23 cellular contexts compared by ENCODE assay signal in genomic region chr15:76982756-76983155, GRCh38. TPM values are rescaled to one million over a fixed set of nuclear protein-coding genes. Genes with fewer than 3 reads are reported as not detected.
"Had no signal": no experiment of that assay in that cellular context is flagged by ENCODE, and none has a peak within 500 bp of the region (broad histone marks: within the 10 kb centered on the region; RNA-seq: fewer than 3 reads in every experiment).

No MANE protein-coding gene starts in this region.

- H3K4me3 Mint-ChIP-seq: activated B cell treated with CpG ODN at 0.5 μM for 24 hours; activated naive CD4-positive, alpha-beta T cell treated with anti-CD3 and anti-CD28 coated beads, Interleukin-2, amount 50 U/mL, for 24 hours; activated naive CD8-positive, alpha-beta T cell treated with anti-CD3 and anti-CD28 coated beads, Interleukin-2, amount 50 U/mL, for 24 hours; naive thymus-derived CD8-positive, alpha-beta T cell; stimulated activated naive CD8-positive, alpha-beta T cell treated with anti-CD3 and anti-CD28 coated beads, Interleukin-15, amount 100 ng/mL, for 72 hours had no signal

- H3K9me3 ChIP-seq: ovary, right lobe of liver, upper lobe of right lung had no signal

- DNase-seq: activated B cell treated with CpG ODN at 0.5 μM for 24 hours; activated CD4-positive, alpha-beta T cell treated with anti-CD3 and anti-CD28 coated beads, Interleukin-2, amount 50 U/mL, for 4 hours; activated naive CD8-positive, alpha-beta T cell treated with anti-CD3 and anti-CD28 coated beads, Interleukin-2, amount 50 U/mL, for 24 hours; activated T-cell treated with anti-CD3 and anti-CD28 coated beads, Interleukin-2, amount 50 U/mL, for 48 hours; cortex of kidney; foreskin fibroblast; heart right ventricle; naive thymus-derived CD8-positive, alpha-beta T cell; ovary; right lobe of liver; stimulated activated CD4-positive, alpha-beta T cell treated with anti-CD3 and anti-CD28 coated beads, Interleukin-12 subunit alpha, Interleukin-12 subunit beta, amount 100 ng/mL, for 4 hours; stimulated activated CD4-positive, alpha-beta T cell treated with anti-CD3 and anti-CD28 coated beads, Interleukin-4, amount 100 ng/mL, for 1 hour; stimulated activated naive CD8-positive, alpha-beta T cell treated with anti-CD3 and anti-CD28 coated beads, Interleukin-15, amount 100 ng/mL, for 72 hours; upper lobe of right lung had no signal

- H3K36me3 ChIP-seq: heart right ventricle, ovary, right lobe of liver, upper lobe of right lung had no signal

- H3K27me3 ChIP-seq: heart right ventricle, ovary, right lobe of liver, upper lobe of right lung had no signal

- H3K4me3 ChIP-seq: heart right ventricle, ovary, right lobe of liver, skin epidermis, upper lobe of right lung had no signal

- ATAC-seq: activated naive CD8-positive, alpha-beta T cell treated with anti-CD3 and anti-CD28 coated beads, Interleukin-2, amount 50 U/mL, for 24 hours; esophagus mucosa; naive thymus-derived CD8-positive, alpha-beta T cell; stimulated activated naive CD8-positive, alpha-beta T cell treated with anti-CD3 and anti-CD28 coated beads, Interleukin-15, amount 100 ng/mL, for 72 hours had no signal

- H3K27ac Mint-ChIP-seq: activated B cell treated with CpG ODN at 0.5 μM for 24 hours; activated naive CD4-positive, alpha-beta T cell treated with anti-CD3 and anti-CD28 coated beads, Interleukin-2, amount 50 U/mL, for 24 hours; activated naive CD8-positive, alpha-beta T cell treated with anti-CD3 and anti-CD28 coated beads, Interleukin-2, amount 50 U/mL, for 24 hours; activated T-helper 2 cell treated with anti-CD3 and anti-CD28 coated beads, Interferon-gamma antibody, Interleukin-2, Interleukin-4, amounts not matched to agents 10 μg/mL and 5 μg/mL and 100 μg/mL, durations not matched to agents 14 hours and 24 hours and 36 hours; progenitor cell of endocrine pancreas had no signal

- H3K4me1 ChIP-seq: right lobe of liver, upper lobe of right lung had no signal

- H3K36me3 Mint-ChIP-seq: activated naive CD4-positive, alpha-beta T cell treated with anti-CD3 and anti-CD28 coated beads, Interleukin-2, amount 50 U/mL, for 24 hours had no signal

- H3K27ac ChIP-seq: ovary, right lobe of liver, upper lobe of right lung had no signal

- H3K27me3 Mint-ChIP-seq: activated naive CD4-positive, alpha-beta T cell treated with anti-CD3 and anti-CD28 coated beads, Interleukin-2, amount 50 U/mL, for 24 hours; activated naive CD8-positive, alpha-beta T cell treated with anti-CD3 and anti-CD28 coated beads, Interleukin-2, amount 50 U/mL, for 24 hours; naive thymus-derived CD8-positive, alpha-beta T cell; progenitor cell of endocrine pancreas; stimulated activated naive CD8-positive, alpha-beta T cell treated with anti-CD3 and anti-CD28 coated beads, Interleukin-15, amount 100 ng/mL, for 72 hours had no signal

- H3K9me3 Mint-ChIP-seq: activated B cell treated with CpG ODN at 0.5 μM for 24 hours; activated naive CD4-positive, alpha-beta T cell treated with anti-CD3 and anti-CD28 coated beads, Interleukin-2, amount 50 U/mL, for 24 hours; activated T-helper 2 cell treated with anti-CD3 and anti-CD28 coated beads, Interferon-gamma antibody, Interleukin-2, Interleukin-4, amounts not matched to agents 10 μg/mL and 5 μg/mL and 100 μg/mL, durations not matched to agents 14 hours and 24 hours and 36 hours; naive thymus-derived CD8-positive, alpha-beta T cell had no signal

RNA-seq across cellular contexts. Expression of gene PSTPIP1, which starts 12.2 kb away (rescaled TPM):
- total RNA-seq: chondrocyte, glomerular endothelial cell, kidney epithelial cell, progenitor cell of endocrine pancreas, renal cortical epithelial cell had no signal
